In the genomic region with DNA sequence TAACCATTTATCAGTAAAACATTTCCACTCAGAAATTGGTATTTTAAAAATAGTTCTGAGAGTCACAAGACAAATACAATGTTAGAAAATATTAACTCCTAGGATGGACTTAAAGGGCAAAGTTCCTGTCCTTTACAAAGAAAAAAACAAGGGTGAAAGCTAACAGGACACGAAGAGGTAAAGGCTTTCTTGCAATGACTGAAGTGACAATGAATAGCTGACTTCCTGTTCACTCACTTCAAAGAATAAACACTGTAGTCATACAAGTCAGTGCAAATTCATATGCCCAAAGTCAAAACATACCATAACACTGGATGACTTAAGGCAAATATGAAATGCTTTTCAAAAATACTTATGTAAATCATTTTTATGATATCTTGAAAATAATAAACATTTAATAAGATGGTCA, we compare ENCODE assay signal across 1 cellular context.
A peak's percentile ranks its signal among the peaks of the same experiment; 100 is the strongest.
TF ChIP-seq lines count a peak whose summit lies in the region.

No MANE protein-coding gene starts in this region.

TF ChIP-seq in HepG2, 621 proteins besides CTCF, POLR2A, EP300 and RAD21 (continued from another document and continues in another):
- TF ChIP-seq, protein P1, sequence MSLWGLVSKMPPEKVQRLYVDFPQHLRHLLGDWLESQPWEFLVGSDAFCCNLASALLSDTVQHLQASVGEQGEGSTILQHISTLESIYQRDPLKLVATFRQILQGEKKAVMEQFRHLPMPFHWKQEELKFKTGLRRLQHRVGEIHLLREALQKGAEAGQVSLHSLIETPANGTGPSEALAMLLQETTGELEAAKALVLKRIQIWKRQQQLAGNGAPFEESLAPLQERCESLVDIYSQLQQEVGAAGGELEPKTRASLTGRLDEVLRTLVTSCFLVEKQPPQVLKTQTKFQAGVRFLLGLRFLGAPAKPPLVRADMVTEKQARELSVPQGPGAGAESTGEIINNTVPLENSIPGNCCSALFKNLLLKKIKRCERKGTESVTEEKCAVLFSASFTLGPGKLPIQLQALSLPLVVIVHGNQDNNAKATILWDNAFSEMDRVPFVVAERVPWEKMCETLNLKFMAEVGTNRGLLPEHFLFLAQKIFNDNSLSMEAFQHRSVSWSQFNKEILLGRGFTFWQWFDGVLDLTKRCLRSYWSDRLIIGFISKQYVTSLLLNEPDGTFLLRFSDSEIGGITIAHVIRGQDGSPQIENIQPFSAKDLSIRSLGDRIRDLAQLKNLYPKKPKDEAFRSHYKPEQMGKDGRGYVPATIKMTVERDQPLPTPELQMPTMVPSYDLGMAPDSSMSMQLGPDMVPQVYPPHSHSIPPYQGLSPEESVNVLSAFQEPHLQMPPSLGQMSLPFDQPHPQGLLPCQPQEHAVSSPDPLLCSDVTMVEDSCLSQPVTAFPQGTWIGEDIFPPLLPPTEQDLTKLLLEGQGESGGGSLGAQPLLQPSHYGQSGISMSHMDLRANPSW (CRISPR knock-in tag; IDR thresholded peaks at IDR 0.05; ENCODE audit: borderline replicate concordance) = peak; percentile 50; the same call in 1 of the 2 replicates
- TF ChIP-seq ZNF766 (CRISPR knock-in tag; IDR thresholded peaks at IDR 0.05; ENCODE audit: borderline replicate concordance) (no peak), GLMP (CRISPR knock-in tag; IDR thresholded peaks at IDR 0.05; ENCODE audit: borderline replicate concordance) (no peak), ELF4 (CRISPR knock-in tag; IDR thresholded peaks at IDR 0.05; ENCODE audit: borderline replicate concordance) (peak; percentile 68), ZNF784 (CRISPR knock-in tag; IDR thresholded peaks at IDR 0.05; ENCODE audit: borderline replicate concordance) (no peak), CSRNP2 (CRISPR knock-in tag; conservative IDR thresholded peaks at IDR 0.05; ENCODE audit: low read depth) (no peak), TBP (CRISPR knock-in tag; IDR thresholded peaks at IDR 0.05) (no peak), YEATS4 (CRISPR knock-in tag; IDR thresholded peaks at IDR 0.05; ENCODE audit: borderline replicate concordance) (0 out of 2 replicates have a peak, but pooled peaks have one; percentile 25), NFYB (CRISPR knock-in tag; IDR thresholded peaks at IDR 0.05) (no peak), ZNF207 (IDR thresholded peaks at IDR 0.05; ENCODE audit: borderline replicate concordance) (no peak), CEBPZ (IDR thresholded peaks at IDR 0.05; ENCODE audit: low read length) (no peak), HDAC6 (IDR thresholded peaks at IDR 0.05; ENCODE audit: low read depth, low read length) (no peak), KLF12 (CRISPR knock-in tag; IDR thresholded peaks at IDR 0.05; ENCODE audit: borderline replicate concordance) (no peak), LCORL (IDR thresholded peaks at IDR 0.05) (no peak), LCORL (CRISPR knock-in tag; IDR thresholded peaks at IDR 0.05) (peak; percentile 39; the same call in 1 of the 2 replicates), AGO2 (optimal IDR thresholded peaks at IDR 0.05; ENCODE audit: low read depth, low read length) (no peak), GATA4 (IDR thresholded peaks at IDR 0.05; ENCODE audit: borderline replicate concordance, low read depth) (peak; percentile 32; the same call in 1 of the 2 replicates), ZNF747 (CRISPR knock-in tag; IDR thresholded peaks at IDR 0.05; ENCODE audit: borderline replicate concordance) (no peak), ZNF282 (IDR thresholded peaks at IDR 0.05; ENCODE audit: partially characterized antibody) (no peak), TERF1 (CRISPR knock-in tag; IDR thresholded peaks at IDR 0.05) (no peak), SP2 (CRISPR knock-in tag; IDR thresholded peaks at IDR 0.05) (no peak), TFAP4 (IDR thresholded peaks at IDR 0.05; ENCODE audit: borderline replicate concordance, low read depth) (no peak), KDM1A (CRISPR knock-in tag; IDR thresholded peaks at IDR 0.05) (no peak), ADNP (CRISPR knock-in tag; IDR thresholded peaks at IDR 0.05) (no peak), ZNF614 (CRISPR knock-in tag; IDR thresholded peaks at IDR 0.05; ENCODE audit: borderline replicate concordance) (peak; percentile 86), RARG (CRISPR knock-in tag; IDR thresholded peaks at IDR 0.05; ENCODE audit: low read depth) (no peak), ZNF746 (CRISPR knock-in tag; IDR thresholded peaks at IDR 0.05) (no peak)
- TF ChIP-seq, protein P2, sequence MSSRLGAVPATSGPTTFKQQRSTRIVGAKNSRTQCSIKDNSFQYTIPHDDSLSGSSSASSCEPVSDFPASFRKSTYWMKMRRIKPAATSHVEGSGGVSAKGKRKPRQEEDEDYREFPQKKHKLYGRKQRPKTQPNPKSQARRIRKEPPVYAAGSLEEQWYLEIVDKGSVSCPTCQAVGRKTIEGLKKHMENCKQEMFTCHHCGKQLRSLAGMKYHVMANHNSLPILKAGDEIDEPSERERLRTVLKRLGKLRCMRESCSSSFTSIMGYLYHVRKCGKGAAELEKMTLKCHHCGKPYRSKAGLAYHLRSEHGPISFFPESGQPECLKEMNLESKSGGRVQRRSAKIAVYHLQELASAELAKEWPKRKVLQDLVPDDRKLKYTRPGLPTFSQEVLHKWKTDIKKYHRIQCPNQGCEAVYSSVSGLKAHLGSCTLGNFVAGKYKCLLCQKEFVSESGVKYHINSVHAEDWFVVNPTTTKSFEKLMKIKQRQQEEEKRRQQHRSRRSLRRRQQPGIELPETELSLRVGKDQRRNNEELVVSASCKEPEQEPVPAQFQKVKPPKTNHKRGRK (CRISPR knock-in tag; IDR thresholded peaks at IDR 0.05) = no peak
- TF ChIP-seq, protein P3, sequence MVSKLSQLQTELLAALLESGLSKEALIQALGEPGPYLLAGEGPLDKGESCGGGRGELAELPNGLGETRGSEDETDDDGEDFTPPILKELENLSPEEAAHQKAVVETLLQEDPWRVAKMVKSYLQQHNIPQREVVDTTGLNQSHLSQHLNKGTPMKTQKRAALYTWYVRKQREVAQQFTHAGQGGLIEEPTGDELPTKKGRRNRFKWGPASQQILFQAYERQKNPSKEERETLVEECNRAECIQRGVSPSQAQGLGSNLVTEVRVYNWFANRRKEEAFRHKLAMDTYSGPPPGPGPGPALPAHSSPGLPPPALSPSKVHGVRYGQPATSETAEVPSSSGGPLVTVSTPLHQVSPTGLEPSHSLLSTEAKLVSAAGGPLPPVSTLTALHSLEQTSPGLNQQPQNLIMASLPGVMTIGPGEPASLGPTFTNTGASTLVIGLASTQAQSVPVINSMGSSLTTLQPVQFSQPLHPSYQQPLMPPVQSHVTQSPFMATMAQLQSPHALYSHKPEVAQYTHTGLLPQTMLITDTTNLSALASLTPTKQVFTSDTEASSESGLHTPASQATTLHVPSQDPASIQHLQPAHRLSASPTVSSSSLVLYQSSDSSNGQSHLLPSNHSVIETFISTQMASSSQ (IDR thresholded peaks at IDR 0.05; ENCODE audit: low read depth) = peak; percentile 92
- TF ChIP-seq, protein P3 (CRISPR knock-in tag; IDR thresholded peaks at IDR 0.05; ENCODE audit: borderline replicate concordance) = peak; percentile 97
- TF ChIP-seq, protein P4, sequence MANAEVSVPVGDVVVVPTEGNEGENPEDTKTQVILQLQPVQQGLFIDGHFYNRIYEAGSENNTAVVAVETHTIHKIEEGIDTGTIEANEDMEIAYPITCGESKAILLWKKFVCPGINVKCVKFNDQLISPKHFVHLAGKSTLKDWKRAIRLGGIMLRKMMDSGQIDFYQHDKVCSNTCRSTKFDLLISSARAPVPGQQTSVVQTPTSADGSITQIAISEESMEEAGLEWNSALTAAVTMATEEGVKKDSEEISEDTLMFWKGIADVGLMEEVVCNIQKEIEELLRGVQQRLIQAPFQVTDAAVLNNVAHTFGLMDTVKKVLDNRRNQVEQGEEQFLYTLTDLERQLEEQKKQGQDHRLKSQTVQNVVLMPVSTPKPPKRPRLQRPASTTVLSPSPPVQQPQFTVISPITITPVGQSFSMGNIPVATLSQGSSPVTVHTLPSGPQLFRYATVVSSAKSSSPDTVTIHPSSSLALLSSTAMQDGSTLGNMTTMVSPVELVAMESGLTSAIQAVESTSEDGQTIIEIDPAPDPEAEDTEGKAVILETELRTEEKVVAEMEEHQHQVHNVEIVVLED (CRISPR knock-in tag; IDR thresholded peaks at IDR 0.05; ENCODE audit: borderline replicate concordance) = 0 out of 2 replicates have a peak, but pooled peaks have one; percentile 13
- TF ChIP-seq, protein P5, sequence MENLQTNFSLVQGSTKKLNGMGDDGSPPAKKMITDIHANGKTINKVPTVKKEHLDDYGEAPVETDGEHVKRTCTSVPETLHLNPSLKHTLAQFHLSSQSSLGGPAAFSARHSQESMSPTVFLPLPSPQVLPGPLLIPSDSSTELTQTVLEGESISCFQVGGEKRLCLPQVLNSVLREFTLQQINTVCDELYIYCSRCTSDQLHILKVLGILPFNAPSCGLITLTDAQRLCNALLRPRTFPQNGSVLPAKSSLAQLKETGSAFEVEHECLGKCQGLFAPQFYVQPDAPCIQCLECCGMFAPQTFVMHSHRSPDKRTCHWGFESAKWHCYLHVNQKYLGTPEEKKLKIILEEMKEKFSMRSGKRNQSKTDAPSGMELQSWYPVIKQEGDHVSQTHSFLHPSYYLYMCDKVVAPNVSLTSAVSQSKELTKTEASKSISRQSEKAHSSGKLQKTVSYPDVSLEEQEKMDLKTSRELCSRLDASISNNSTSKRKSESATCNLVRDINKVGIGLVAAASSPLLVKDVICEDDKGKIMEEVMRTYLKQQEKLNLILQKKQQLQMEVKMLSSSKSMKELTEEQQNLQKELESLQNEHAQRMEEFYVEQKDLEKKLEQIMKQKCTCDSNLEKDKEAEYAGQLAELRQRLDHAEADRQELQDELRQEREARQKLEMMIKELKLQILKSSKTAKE (CRISPR knock-in tag; IDR thresholded peaks at IDR 0.05; ENCODE audit: borderline replicate concordance) = no peak
